In genomic region chr3:52934626-52935530, GRCh38 we compare ENCODE assay signal across 8 cellular contexts. TPM values are rescaled to one million over a fixed set of nuclear protein-coding genes. Genes with fewer than 3 reads are reported as not detected.
DNase-seq lines count a peak whose midpoint lies in the region; ATAC-seq and TF ChIP-seq lines count a peak whose summit lies in the region.

No MANE protein-coding gene starts in this region.

- H3K27me3 Mint-ChIP-seq in natural killer cell (ENCODE audit: low read depth in 2 of 2): no peaks in the 10 kb centered on the region

- H3K36me3 Mint-ChIP-seq in natural killer cell: no peaks in the 10 kb centered on the region

- no peaks in the 10 kb centered on the region for H3K9me2 ChIP-seq in DOHH2 (replicated peaks; ENCODE audit: control insufficient read depth, low read length)

- no peaks in the 10 kb centered on the region for H3F3A ChIP-seq in DOHH2 (ENCODE audit: control insufficient read depth, insufficient read depth)

- no peaks in the 10 kb centered on the region; the same call in 1 of the 2 replicates for H3K36me3 ChIP-seq in DOHH2 (ENCODE audit: control insufficient read depth, low read length)

- peak; percentile 93 for TF ChIP-seq CTCF in DOHH2 (IDR thresholded peaks at IDR 0.05; ENCODE audit: low read depth, low read length, poor library complexity, severe bottlenecking)
- peak; percentile 84 for TF ChIP-seq CTCF in natural killer cell (IDR thresholded peaks at IDR 0.05)

- intact Hi-C loops in natural killer cell (cut with micrococcal nuclease): loop anchor here (1.0 to 10.0 kb wide), 3 partner anchors 90 to 193 kb away; no protein-coding TSS in a partner anchor

- H3K27ac ChIP-seq in DOHH2 (ENCODE audit: low read depth, low read length): no peak overlapping the region

- no peaks in the 10 kb centered on the region for H3K9me3 ChIP-seq in DOHH2 (ENCODE audit: control insufficient read depth, insufficient read depth, low read length)

- no peaks in the 10 kb centered on the region for H3K27me3 ChIP-seq in DOHH2 (ENCODE audit: control insufficient read depth, low read length)

- no peak overlapping the region for H3K4me2 ChIP-seq in DOHH2 (ENCODE audit: low read length)

- peaks cover 7 to 9% of the 10 kb centered on the region in 2 donors for H3K4me1 Mint-ChIP-seq in natural killer cell

- H4K20me1 ChIP-seq in DOHH2 (ENCODE audit: control insufficient read depth, insufficient read depth, low read depth, low read length): no peaks in the 10 kb centered on the region

- ATAC-seq in HG02678 (IDR thresholded peaks at IDR 0.05; ENCODE audit: unreplicated experiment) (peak; percentile 57), esophagus mucosa (peak; percentile 69), natural killer cell (peak; percentile 81 to 98 (median 94)), HG03469 (IDR thresholded peaks at IDR 0.05; ENCODE audit: unreplicated experiment) (no peak)

- H3K4me3 ChIP-seq in DOHH2 (ENCODE audit: low read length): no peak overlapping the region

- DNase-seq in NOMO-1 (lab: John Stamatoyannopoulos, UW; ENCODE audit: unreplicated experiment in 2 of 2) (peak; percentile 7 to 44), activated T-cell treated with anti-CD3 and anti-CD28 coated beads for 24 hours (ENCODE audit: low read depth) (peak; percentile 32), natural killer cell (no peak)
- peak; percentile 40 for DNase-seq in stimulated activated naive CD4-positive, alpha-beta T cell treated with Interleukin-2 at 50 U/mL for 16 hours (lab: John Stamatoyannopoulos, UW)

- no peaks in the 10 kb centered on the region for H3K9me3 Mint-ChIP-seq in natural killer cell

- peaks cover 11% of the 10 kb centered on the region for H3K4me1 ChIP-seq in DOHH2 (ENCODE audit: control insufficient read depth, low read length)

- no peaks in the 10 kb centered on the region for H3K79me2 ChIP-seq in DOHH2 (ENCODE audit: control insufficient read depth, low read length)

- no peak overlapping the region for H3K4me3 Mint-ChIP-seq in natural killer cell

- peak overlapping the region in 1 of 2 donors; percentile 45 for H3K27ac Mint-ChIP-seq in natural killer cell

RNA-seq across cellular contexts. Expression of gene STIMATE, which starts 37.5 kb away (rescaled TPM):
- total RNA-seq in esophagus mucosa (6.1 TPM), natural killer cell (10 to 100 TPM; 24.6 to 35.0 (median 33.1) TPM)
